13 cellular contexts compared by ENCODE assay signal in the genomic region with DNA sequence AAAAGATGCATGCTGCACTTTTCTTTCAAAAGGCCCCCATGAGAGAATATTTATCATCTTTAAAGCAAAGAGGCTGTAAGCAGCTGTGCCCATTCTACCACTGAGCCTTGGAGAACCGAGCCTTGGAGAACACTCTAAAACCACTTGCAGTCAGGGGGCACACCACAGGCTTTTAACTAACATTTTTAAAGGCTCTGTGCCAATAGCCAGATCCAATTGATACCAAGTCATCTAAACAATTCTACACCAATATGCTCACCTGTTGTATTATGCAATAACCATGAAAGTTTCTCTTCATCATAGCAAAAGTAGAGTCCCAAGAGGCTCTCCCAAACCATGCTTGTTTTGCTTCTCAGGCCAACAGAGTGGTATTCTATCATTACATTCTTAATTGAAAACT.
DNase-seq lines count a peak whose midpoint lies in the region; ATAC-seq lines count a peak whose summit lies in the region.
"Had no signal": no experiment of that assay in that cellular context is flagged by ENCODE, and none has a peak within 500 bp of the region (broad histone marks: within the 10 kb centered on the region; RNA-seq: fewer than 3 reads in every experiment).

No MANE protein-coding gene starts in this region.

- no peak for ATAC-seq in activated naive CD4-positive, alpha-beta T cell treated with anti-CD3 and anti-CD28 coated beads, Interleukin-2, amount 50 U/mL, for 72 hours
- ATAC-seq in activated CD4-positive, alpha-beta T cell treated with anti-CD3 and anti-CD28 coated beads for 36 hours, result no peak
- no peak for ATAC-seq in HG03280 (IDR thresholded peaks at IDR 0.05; ENCODE audit: unreplicated experiment)
- ATAC-seq: CD8-positive, alpha-beta T cell; HCT116 had no signal

- H3K9me3 Mint-ChIP-seq in activated naive CD4-positive, alpha-beta T cell treated with anti-CD3 and anti-CD28 coated beads, Interleukin-2, amount 50 U/mL, for 72 hours, result peaks cover 13% of the 10 kb centered on the region in 2 donors
- H3K9me3 Mint-ChIP-seq in activated CD4-positive, alpha-beta T cell treated with anti-CD3 and anti-CD28 coated beads for 36 hours (ENCODE audit: low read depth), result no peaks in the 10 kb centered on the region

- H3K36me3 Mint-ChIP-seq in activated naive CD4-positive, alpha-beta T cell treated with anti-CD3 and anti-CD28 coated beads, Interleukin-2, amount 50 U/mL, for 72 hours, result no peaks in the 10 kb centered on the region
- no peaks in the 10 kb centered on the region for H3K36me3 Mint-ChIP-seq in activated CD4-positive, alpha-beta T cell treated with anti-CD3 and anti-CD28 coated beads for 36 hours (ENCODE audit: low read depth)
- H3K36me3 Mint-ChIP-seq: CD14-positive monocyte; CD8-positive, alpha-beta T cell had no signal

- DNase-seq in NCI-H2107 treated with DMSO at 0.1 percent for 48 hours (lab: John Stamatoyannopoulos, UW; ENCODE audit: unreplicated experiment) (peak; percentile 49), NCI-H2107 (lab: John Stamatoyannopoulos, UW) (no peak), NCI-H187 treated with DMSO at 0.1 percent for 48 hours (lab: John Stamatoyannopoulos, UW) (peak; percentile 60), brain pericyte (ENCODE audit: low read depth, low spot score) (peak; percentile 31)
- DNase-seq in activated naive CD4-positive, alpha-beta T cell treated with anti-CD3 and anti-CD28 coated beads, Interleukin-2, amount 50 U/mL, for 72 hours (ENCODE audit: low spot score in 2 of 2), result no peak
- no peak for DNase-seq in activated CD4-positive, alpha-beta T cell treated with anti-CD3 and anti-CD28 coated beads for 36 hours
- DNase-seq: CD8-positive, alpha-beta T cell; COR-L47; DMS153; GF-D8 had no signal

- H3K4me3 Mint-ChIP-seq in activated CD4-positive, alpha-beta T cell treated with anti-CD3 and anti-CD28 coated beads for 36 hours, result no peak overlapping the region
- H3K4me3 Mint-ChIP-seq: CD14-positive monocyte; CD8-positive, alpha-beta T cell had no signal

- CTCF ChIA-PET in activated CD4-positive, alpha-beta T cell treated with anti-CD3 and anti-CD28 coated beads for 36 hours (lab: Charles Lee), result no interaction called here

- intact Hi-C loops in activated CD4-positive, alpha-beta T cell treated with anti-CD3 and anti-CD28 coated beads for 36 hours (cut with DNase I, micrococcal nuclease), result no loop called here

- no peaks in the 10 kb centered on the region for H3K4me1 Mint-ChIP-seq in activated CD4-positive, alpha-beta T cell treated with anti-CD3 and anti-CD28 coated beads for 36 hours
- H3K4me1 Mint-ChIP-seq: CD14-positive monocyte had no signal

- POLR2A ChIA-PET in activated CD4-positive, alpha-beta T cell treated with anti-CD3 and anti-CD28 coated beads for 36 hours (lab: Charles Lee), result no interaction called here

- H3K27ac Mint-ChIP-seq in activated naive CD4-positive, alpha-beta T cell treated with anti-CD3 and anti-CD28 coated beads, Interleukin-2, amount 50 U/mL, for 72 hours, result no peak overlapping the region
- H3K27ac Mint-ChIP-seq in activated CD4-positive, alpha-beta T cell treated with anti-CD3 and anti-CD28 coated beads for 36 hours, result no peak overlapping the region
- H3K27ac Mint-ChIP-seq: CD14-positive monocyte; CD8-positive, alpha-beta T cell had no signal

- H3K27me3 Mint-ChIP-seq in activated CD4-positive, alpha-beta T cell treated with anti-CD3 and anti-CD28 coated beads for 36 hours, result no peaks in the 10 kb centered on the region

Comparison
In these comparisons a context has a peak if more than half of its experiments do, and no peak if none do; other contexts are left out.
1. DNase-seq: peak in NCI-H2107 treated with DMSO at 0.1 percent for 48 hours (single experiment), NCI-H187 treated with DMSO at 0.1 percent for 48 hours (single experiment) and brain pericyte (single experiment); none in NCI-H2107 (single experiment), activated naive CD4-positive, alpha-beta T cell treated with anti-CD3 and anti-CD28 coated beads, Interleukin-2, amount 50 U/mL, for 72 hours (0 of 2) and activated CD4-positive, alpha-beta T cell treated with anti-CD3 and anti-CD28 coated beads for 36 hours (single experiment).